1 cellular context compared by ENCODE assay signal in the genomic region with DNA sequence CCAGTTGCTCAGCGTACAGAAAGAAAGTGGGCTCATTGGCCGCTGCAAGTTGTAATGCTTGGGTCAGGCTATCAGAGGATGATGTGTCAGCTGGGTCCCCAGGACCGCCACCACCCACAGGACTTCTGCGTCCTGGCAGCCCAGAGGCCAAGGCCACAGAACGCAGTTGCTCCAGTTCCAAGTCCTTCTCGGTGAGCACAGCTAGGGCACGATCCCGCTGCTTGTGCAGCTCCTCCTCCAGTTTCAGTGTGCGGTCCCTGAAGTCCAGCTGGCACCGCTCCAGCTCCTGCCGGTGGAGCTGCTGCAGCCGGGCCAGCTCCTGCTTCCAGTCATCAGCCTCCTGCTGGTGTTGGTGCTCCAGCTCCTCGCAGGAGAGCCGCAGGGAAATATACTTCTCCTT.
TF ChIP-seq lines count a peak whose summit lies in the region.

No MANE protein-coding gene starts in this region.

TF ChIP-seq in HepG2, 621 proteins besides CTCF, POLR2A, EP300 and RAD21 (continued from another document and continues in another):
- TF ChIP-seq, protein P1, sequence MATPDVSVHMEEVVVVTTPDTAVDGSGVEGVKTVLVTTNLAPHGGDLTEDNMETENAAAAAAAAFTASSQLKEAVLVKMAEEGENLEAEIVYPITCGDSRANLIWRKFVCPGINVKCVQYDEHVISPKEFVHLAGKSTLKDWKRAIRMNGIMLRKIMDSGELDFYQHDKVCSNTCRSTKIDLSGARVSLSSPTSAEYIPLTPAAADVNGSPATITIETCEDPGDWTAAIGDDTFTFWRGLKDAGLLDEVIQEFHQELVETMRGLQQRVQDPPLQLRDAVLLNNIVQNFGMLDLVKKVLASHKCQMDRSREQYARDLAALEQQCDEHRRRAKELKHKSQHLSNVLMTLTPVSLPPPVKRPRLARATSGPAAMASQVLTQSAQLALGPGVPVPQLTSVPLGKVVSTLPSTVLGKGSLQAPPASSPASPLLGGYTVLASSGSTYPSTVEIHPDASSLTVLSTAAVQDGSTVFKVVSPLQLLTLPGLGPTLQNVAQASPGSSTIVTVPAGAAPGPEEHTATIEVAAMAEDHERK (CRISPR knock-in tag; IDR thresholded peaks at IDR 0.05; ENCODE audit: low read depth): no peak
- TF ChIP-seq, protein P2, sequence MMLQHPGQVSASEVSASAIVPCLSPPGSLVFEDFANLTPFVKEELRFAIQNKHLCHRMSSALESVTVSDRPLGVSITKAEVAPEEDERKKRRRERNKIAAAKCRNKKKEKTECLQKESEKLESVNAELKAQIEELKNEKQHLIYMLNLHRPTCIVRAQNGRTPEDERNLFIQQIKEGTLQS (CRISPR knock-in tag; IDR thresholded peaks at IDR 0.05): 0 out of 2 replicates have a peak, but pooled peaks have one; percentile 13
- TF ChIP-seq MED13 (CRISPR knock-in tag; IDR thresholded peaks at IDR 0.05) (no peak), BORCS8-MEF2B (CRISPR knock-in tag; IDR thresholded peaks at IDR 0.05) (no peak), ARNTL (CRISPR knock-in tag; IDR thresholded peaks at IDR 0.05) (no peak), PLRG1 (conservative IDR thresholded peaks at IDR 0.05) (no peak), TCF12 (IDR thresholded peaks at IDR 0.05) (no peak), TCF12 (CRISPR knock-in tag; IDR thresholded peaks at IDR 0.05) (no peak), ZNF326 (CRISPR knock-in tag; IDR thresholded peaks at IDR 0.05; ENCODE audit: borderline replicate concordance) (no peak), ZNF282 (IDR thresholded peaks at IDR 0.05; ENCODE audit: partially characterized antibody) (no peak), ZNF367 (CRISPR knock-in tag; IDR thresholded peaks at IDR 0.05; ENCODE audit: borderline replicate concordance) (no peak), ISL2 (CRISPR knock-in tag; IDR thresholded peaks at IDR 0.05) (peak; percentile 71; the same call in 1 of the 2 replicates), RBM22 (optimal IDR thresholded peaks at IDR 0.05; ENCODE audit: low read length) (no peak), SP1 (IDR thresholded peaks at IDR 0.05) (no peak), SP1 (CRISPR knock-in tag; IDR thresholded peaks at IDR 0.05) (no peak), GLI4 (CRISPR knock-in tag; IDR thresholded peaks at IDR 0.05; ENCODE audit: borderline replicate concordance) (no peak), RFXAP (CRISPR knock-in tag; IDR thresholded peaks at IDR 0.05; ENCODE audit: borderline replicate concordance) (peak; percentile 34; the same call in 1 of the 2 replicates), ZNF180 (CRISPR knock-in tag; IDR thresholded peaks at IDR 0.05; ENCODE audit: borderline replicate concordance, low read depth) (no peak), MYC (CRISPR knock-in tag; IDR thresholded peaks at IDR 0.05; ENCODE audit: borderline replicate concordance) (0 out of 2 replicates have a peak, but pooled peaks have one; percentile 46), ZNF34 (CRISPR knock-in tag; IDR thresholded peaks at IDR 0.05; ENCODE audit: borderline replicate concordance) (no peak), KLF11 (CRISPR knock-in tag; IDR thresholded peaks at IDR 0.05) (no peak), RFX3 (CRISPR knock-in tag; IDR thresholded peaks at IDR 0.05) (no peak), ZMYM4 (CRISPR knock-in tag; IDR thresholded peaks at IDR 0.05) (peak; percentile 87), MAZ (IDR thresholded peaks at IDR 0.05; ENCODE audit: borderline replicate concordance, low read depth, low read length) (no peak), MAZ (CRISPR knock-in tag; IDR thresholded peaks at IDR 0.05; ENCODE audit: low read depth) (no peak), KDM4B (CRISPR knock-in tag; IDR thresholded peaks at IDR 0.05) (no peak), ZNF703 (CRISPR knock-in tag; IDR thresholded peaks at IDR 0.05; ENCODE audit: borderline replicate concordance) (no peak), ZNF678 (CRISPR knock-in tag; IDR thresholded peaks at IDR 0.05) (no peak), ZNF292 (CRISPR knock-in tag; IDR thresholded peaks at IDR 0.05; ENCODE audit: borderline replicate concordance, low read depth) (peak; percentile 98), DNMT3B (CRISPR knock-in tag; conservative IDR thresholded peaks at IDR 0.05) (no peak), KMT2A (CRISPR knock-in tag; IDR thresholded peaks at IDR 0.05) (peak; percentile 88; the same call in 1 of the 2 replicates), FOXO1 (CRISPR knock-in tag; IDR thresholded peaks at IDR 0.05) (peak; percentile 31; the same call in 1 of the 2 replicates), HDAC1 (CRISPR knock-in tag; IDR thresholded peaks at IDR 0.05) (peak; percentile 66; the same call in 1 of the 2 replicates), ZNF614 (CRISPR knock-in tag; IDR thresholded peaks at IDR 0.05; ENCODE audit: borderline replicate concordance) (0 out of 2 replicates have a peak, but pooled peaks have one; percentile 44), KDM2A (CRISPR knock-in tag; IDR thresholded peaks at IDR 0.05; ENCODE audit: borderline replicate concordance, low read depth) (0 out of 2 replicates have a peak, but pooled peaks have one; percentile 25), IKZF1 (IDR thresholded peaks at IDR 0.05) (no peak), SMAD1 (CRISPR knock-in tag; IDR thresholded peaks at IDR 0.05; ENCODE audit: borderline replicate concordance, low read depth) (0 out of 2 replicates have a peak, but pooled peaks have one; percentile 67), PAWR (CRISPR knock-in tag; IDR thresholded peaks at IDR 0.05; ENCODE audit: borderline replicate concordance) (no peak), EZH2 (conservative IDR thresholded peaks at IDR 0.05; ENCODE audit: low read depth, low read length) (no peak), RBAK (CRISPR knock-in tag; IDR thresholded peaks at IDR 0.05) (no peak), ZNF83 (CRISPR knock-in tag; IDR thresholded peaks at IDR 0.05; ENCODE audit: borderline replicate concordance) (no peak), HIVEP1 (CRISPR knock-in tag; IDR thresholded peaks at IDR 0.05) (no peak; the same call in 1 of the 2 replicates), SPEN (CRISPR knock-in tag; IDR thresholded peaks at IDR 0.05; ENCODE audit: low read depth) (0 out of 2 replicates have a peak, but pooled peaks have one; percentile 51)
- TF ChIP-seq, protein P3, sequence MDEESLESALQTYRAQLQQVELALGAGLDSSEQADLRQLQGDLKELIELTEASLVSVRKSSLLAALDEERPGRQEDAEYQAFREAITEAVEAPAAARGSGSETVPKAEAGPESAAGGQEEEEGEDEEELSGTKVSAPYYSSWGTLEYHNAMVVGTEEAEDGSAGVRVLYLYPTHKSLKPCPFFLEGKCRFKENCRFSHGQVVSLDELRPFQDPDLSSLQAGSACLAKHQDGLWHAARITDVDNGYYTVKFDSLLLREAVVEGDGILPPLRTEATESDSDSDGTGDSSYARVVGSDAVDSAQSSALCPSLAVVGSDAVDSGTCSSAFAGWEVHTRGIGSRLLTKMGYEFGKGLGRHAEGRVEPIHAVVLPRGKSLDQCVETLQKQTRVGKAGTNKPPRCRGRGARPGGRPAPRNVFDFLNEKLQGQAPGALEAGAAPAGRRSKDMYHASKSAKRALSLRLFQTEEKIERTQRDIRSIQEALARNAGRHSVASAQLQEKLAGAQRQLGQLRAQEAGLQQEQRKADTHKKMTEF (CRISPR knock-in tag; IDR thresholded peaks at IDR 0.05): peak; percentile 32; the same call in 1 of the 2 replicates
- TF ChIP-seq, protein P4, sequence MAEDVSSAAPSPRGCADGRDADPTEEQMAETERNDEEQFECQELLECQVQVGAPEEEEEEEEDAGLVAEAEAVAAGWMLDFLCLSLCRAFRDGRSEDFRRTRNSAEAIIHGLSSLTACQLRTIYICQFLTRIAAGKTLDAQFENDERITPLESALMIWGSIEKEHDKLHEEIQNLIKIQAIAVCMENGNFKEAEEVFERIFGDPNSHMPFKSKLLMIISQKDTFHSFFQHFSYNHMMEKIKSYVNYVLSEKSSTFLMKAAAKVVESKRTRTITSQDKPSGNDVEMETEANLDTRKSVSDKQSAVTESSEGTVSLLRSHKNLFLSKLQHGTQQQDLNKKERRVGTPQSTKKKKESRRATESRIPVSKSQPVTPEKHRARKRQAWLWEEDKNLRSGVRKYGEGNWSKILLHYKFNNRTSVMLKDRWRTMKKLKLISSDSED (CRISPR knock-in tag; IDR thresholded peaks at IDR 0.05): no peak
- TF ChIP-seq, protein P5, sequence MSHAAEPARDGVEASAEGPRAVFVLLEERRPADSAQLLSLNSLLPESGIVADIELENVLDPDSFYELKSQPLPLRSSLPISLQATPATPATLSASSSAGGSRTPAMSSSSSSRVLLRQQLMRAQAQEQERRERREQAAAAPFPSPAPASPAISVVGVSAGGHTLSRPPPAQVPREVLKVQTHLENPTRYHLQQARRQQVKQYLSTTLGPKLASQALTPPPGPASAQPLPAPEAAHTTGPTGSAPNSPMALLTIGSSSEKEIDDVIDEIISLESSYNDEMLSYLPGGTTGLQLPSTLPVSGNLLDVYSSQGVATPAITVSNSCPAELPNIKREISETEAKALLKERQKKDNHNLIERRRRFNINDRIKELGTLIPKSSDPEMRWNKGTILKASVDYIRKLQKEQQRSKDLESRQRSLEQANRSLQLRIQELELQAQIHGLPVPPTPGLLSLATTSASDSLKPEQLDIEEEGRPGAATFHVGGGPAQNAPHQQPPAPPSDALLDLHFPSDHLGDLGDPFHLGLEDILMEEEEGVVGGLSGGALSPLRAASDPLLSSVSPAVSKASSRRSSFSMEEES (CRISPR knock-in tag; IDR thresholded peaks at IDR 0.05): no peak
- TF ChIP-seq, protein P6, sequence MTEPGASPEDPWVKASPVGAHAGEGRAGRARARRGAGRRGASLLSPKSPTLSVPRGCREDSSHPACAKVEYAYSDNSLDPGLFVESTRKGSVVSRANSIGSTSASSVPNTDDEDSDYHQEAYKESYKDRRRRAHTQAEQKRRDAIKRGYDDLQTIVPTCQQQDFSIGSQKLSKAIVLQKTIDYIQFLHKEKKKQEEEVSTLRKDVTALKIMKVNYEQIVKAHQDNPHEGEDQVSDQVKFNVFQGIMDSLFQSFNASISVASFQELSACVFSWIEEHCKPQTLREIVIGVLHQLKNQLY (CRISPR knock-in tag; IDR thresholded peaks at IDR 0.05): no peak
- TF ChIP-seq, protein P7, sequence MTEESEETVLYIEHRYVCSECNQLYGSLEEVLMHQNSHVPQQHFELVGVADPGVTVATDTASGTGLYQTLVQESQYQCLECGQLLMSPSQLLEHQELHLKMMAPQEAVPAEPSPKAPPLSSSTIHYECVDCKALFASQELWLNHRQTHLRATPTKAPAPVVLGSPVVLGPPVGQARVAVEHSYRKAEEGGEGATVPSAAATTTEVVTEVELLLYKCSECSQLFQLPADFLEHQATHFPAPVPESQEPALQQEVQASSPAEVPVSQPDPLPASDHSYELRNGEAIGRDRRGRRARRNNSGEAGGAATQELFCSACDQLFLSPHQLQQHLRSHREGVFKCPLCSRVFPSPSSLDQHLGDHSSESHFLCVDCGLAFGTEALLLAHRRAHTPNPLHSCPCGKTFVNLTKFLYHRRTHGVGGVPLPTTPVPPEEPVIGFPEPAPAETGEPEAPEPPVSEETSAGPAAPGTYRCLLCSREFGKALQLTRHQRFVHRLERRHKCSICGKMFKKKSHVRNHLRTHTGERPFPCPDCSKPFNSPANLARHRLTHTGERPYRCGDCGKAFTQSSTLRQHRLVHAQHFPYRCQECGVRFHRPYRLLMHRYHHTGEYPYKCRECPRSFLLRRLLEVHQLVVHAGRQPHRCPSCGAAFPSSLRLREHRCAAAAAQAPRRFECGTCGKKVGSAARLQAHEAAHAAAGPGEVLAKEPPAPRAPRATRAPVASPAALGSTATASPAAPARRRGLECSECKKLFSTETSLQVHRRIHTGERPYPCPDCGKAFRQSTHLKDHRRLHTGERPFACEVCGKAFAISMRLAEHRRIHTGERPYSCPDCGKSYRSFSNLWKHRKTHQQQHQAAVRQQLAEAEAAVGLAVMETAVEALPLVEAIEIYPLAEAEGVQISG (CRISPR knock-in tag; IDR thresholded peaks at IDR 0.05): peak; percentile 74
- TF ChIP-seq, protein P8, sequence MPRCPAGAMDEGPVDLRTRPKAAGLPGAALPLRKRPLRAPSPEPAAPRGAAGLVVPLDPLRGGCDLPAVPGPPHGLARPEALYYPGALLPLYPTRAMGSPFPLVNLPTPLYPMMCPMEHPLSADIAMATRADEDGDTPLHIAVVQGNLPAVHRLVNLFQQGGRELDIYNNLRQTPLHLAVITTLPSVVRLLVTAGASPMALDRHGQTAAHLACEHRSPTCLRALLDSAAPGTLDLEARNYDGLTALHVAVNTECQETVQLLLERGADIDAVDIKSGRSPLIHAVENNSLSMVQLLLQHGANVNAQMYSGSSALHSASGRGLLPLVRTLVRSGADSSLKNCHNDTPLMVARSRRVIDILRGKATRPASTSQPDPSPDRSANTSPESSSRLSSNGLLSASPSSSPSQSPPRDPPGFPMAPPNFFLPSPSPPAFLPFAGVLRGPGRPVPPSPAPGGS (CRISPR knock-in tag; IDR thresholded peaks at IDR 0.05): no peak
- TF ChIP-seq, protein P9, sequence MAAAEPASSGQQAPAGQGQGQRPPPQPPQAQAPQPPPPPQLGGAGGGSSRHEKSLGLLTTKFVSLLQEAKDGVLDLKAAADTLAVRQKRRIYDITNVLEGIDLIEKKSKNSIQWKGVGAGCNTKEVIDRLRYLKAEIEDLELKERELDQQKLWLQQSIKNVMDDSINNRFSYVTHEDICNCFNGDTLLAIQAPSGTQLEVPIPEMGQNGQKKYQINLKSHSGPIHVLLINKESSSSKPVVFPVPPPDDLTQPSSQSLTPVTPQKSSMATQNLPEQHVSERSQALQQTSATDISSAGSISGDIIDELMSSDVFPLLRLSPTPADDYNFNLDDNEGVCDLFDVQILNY (CRISPR knock-in tag; conservative IDR thresholded peaks at IDR 0.05): no peak
- TF ChIP-seq, protein P10, sequence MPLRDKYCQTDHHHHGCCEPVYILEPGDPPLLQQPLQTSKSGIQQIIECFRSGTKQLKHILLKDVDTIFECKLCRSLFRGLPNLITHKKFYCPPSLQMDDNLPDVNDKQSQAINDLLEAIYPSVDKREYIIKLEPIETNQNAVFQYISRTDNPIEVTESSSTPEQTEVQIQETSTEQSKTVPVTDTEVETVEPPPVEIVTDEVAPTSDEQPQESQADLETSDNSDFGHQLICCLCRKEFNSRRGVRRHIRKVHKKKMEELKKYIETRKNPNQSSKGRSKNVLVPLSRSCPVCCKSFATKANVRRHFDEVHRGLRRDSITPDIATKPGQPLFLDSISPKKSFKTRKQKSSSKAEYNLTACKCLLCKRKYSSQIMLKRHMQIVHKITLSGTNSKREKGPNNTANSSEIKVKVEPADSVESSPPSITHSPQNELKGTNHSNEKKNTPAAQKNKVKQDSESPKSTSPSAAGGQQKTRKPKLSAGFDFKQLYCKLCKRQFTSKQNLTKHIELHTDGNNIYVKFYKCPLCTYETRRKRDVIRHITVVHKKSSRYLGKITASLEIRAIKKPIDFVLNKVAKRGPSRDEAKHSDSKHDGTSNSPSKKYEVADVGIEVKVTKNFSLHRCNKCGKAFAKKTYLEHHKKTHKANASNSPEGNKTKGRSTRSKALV (CRISPR knock-in tag; IDR thresholded peaks at IDR 0.05): 0 out of 2 replicates have a peak, but pooled peaks have one; percentile 53
- TF ChIP-seq, protein P11, sequence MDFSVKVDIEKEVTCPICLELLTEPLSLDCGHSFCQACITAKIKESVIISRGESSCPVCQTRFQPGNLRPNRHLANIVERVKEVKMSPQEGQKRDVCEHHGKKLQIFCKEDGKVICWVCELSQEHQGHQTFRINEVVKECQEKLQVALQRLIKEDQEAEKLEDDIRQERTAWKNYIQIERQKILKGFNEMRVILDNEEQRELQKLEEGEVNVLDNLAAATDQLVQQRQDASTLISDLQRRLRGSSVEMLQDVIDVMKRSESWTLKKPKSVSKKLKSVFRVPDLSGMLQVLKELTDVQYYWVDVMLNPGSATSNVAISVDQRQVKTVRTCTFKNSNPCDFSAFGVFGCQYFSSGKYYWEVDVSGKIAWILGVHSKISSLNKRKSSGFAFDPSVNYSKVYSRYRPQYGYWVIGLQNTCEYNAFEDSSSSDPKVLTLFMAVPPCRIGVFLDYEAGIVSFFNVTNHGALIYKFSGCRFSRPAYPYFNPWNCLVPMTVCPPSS (IDR thresholded peaks at IDR 0.05): no peak
